20 cellular contexts compared by ENCODE assay signal in genomic region chr3:71977525-71977924, GRCh38.
DNase-seq lines count a peak whose midpoint lies in the region; ATAC-seq, FAIRE-seq and TF ChIP-seq lines count a peak whose summit lies in the region.
"Had no signal": no experiment of that assay in that cellular context is flagged by ENCODE, and none has a peak within 500 bp of the region (broad histone marks: within the 10 kb centered on the region; RNA-seq: fewer than 3 reads in every experiment).

No MANE protein-coding gene starts in this region.

- no peak overlapping the region for H2BK12ac ChIP-seq in neuronal stem cell (ENCODE audit: low read length)

- H3K4me3 Mint-ChIP-seq in activated T-cell treated with anti-CD3 and anti-CD28 coated beads, Interleukin-2, amount 50 U/mL, for 24 hours: no peak overlapping the region
- H3K4me3 Mint-ChIP-seq in CD4-positive, alpha-beta T cell: no peak overlapping the region
- H3K4me3 Mint-ChIP-seq: CD8-positive, alpha-beta T cell had no signal

- CTCF ChIA-PET in GM12878 (lab: Yijun Ruan, JAX): interaction anchor here (0.7 to 3.0 kb wide), 9 partner anchors 10 to 844 kb away, joined by 3 to 9 read pairs (median 5); no protein-coding TSS in a partner anchor
- CTCF ChIA-PET in CD4-positive, alpha-beta T cell (lab: Charles Lee): interaction anchor here (0.6 kb wide), 1 partner anchor 15 kb away, joined by 3 read pairs; no protein-coding TSS in a partner anchor

- H3K27me3 ChIP-seq in GM12878 (replicated peaks in 1 of 2; ENCODE audit: control insufficient read depth in 2 of 2, insufficient read depth in 2 of 2, low read length in 1 of 2): no peaks in the 10 kb centered on the region
- H3K27me3 ChIP-seq in mesendoderm (ENCODE audit: insufficient read depth, low read length, poor library complexity): no peaks in the 10 kb centered on the region
- H3K27me3 ChIP-seq in CD4-positive, alpha-beta T cell (ENCODE audit: control insufficient read depth, insufficient read depth, low read length): no peaks in the 10 kb centered on the region
- no peaks in the 10 kb centered on the region for H3K27me3 ChIP-seq in neuronal stem cell (ENCODE audit: control insufficient read depth in 3 of 3, insufficient read depth in 3 of 3, low read depth in 1 of 3, low read length in 3 of 3)
- H3K27me3 ChIP-seq: BLaER1 had no signal

- POLR2A ChIA-PET in GM12878 (lab: Charles Lee): interaction anchor here (1.1 to 2.6 kb wide), 4 partner anchors 11 to 104 kb away, joined by 3 to 10 read pairs (median 5); no protein-coding TSS in a partner anchor
- POLR2A ChIA-PET in CD4-positive, alpha-beta T cell (lab: Charles Lee): no interaction called here

- H2AK5ac ChIP-seq in mesendoderm (ENCODE audit: low read length): no peak overlapping the region
- H2AK5ac ChIP-seq in neuronal stem cell (ENCODE audit: low read depth, low read length): no peak overlapping the region

- TF ChIP-seq CTCF in GM12878 (IDR thresholded peaks at IDR 0.05 in 2 of 3, conservative IDR thresholded peaks at IDR 0.05 in 1 of 3; ENCODE audit: control insufficient read depth in 2 of 3, extremely low read depth in 1 of 3, insufficient read depth in 1 of 3, low read depth in 3 of 3, low read length in 3 of 3): no peak
- TF ChIP-seq CTCF in CD4-positive, alpha-beta T cell (IDR thresholded peaks at IDR 0.05): no peak
- TF ChIP-seq CTCF in mucosa of descending colon (IDR thresholded peaks at IDR 0.05): no peak

- SMC1A ChIA-PET in GM12878 (lab: Charles Lee; ENCODE audit: uncharacterized antibody, unreplicated experiment): interaction anchor here (0.6 to 7.5 kb wide), 23 partner anchors 9 to 853 kb away, joined by 3 to 58 read pairs (median 5); no protein-coding TSS in a partner anchor

- H3K18ac ChIP-seq in mesendoderm (ENCODE audit: low read length): no peak overlapping the region
- no peak overlapping the region for H3K18ac ChIP-seq in neuronal stem cell (ENCODE audit: low read length)

- H3K27ac Mint-ChIP-seq in activated T-cell treated with anti-CD3 and anti-CD28 coated beads, Interleukin-2, amount 50 U/mL, for 24 hours: peak overlapping the region; percentile 92
- no peak overlapping the region for H3K27ac Mint-ChIP-seq in CD4-positive, alpha-beta T cell
- H3K27ac Mint-ChIP-seq: CD8-positive, alpha-beta T cell had no signal

- H2BK15ac ChIP-seq in mesendoderm (replicated peaks; ENCODE audit: low read depth) (no peak overlapping the region), neuronal stem cell (ENCODE audit: low read length) (no peak overlapping the region)

- no peak for TF ChIP-seq POLR2A in GM12878 (IDR thresholded peaks at IDR 0.05; ENCODE audit: low read depth, low read length)

- no peak overlapping the region for H2BK120ac ChIP-seq in mesendoderm (ENCODE audit: low read depth, low read length)
- no peak overlapping the region for H2BK120ac ChIP-seq in neuronal stem cell (ENCODE audit: low read depth, low read length)

- H4K5ac ChIP-seq in mesendoderm (ENCODE audit: low read length): no peak overlapping the region

- H3K79me1 ChIP-seq in mesendoderm (ENCODE audit: low read length): no peaks in the 10 kb centered on the region
- H3K79me1 ChIP-seq in neuronal stem cell (ENCODE audit: low read depth, low read length): no peaks in the 10 kb centered on the region

- in situ Hi-C loops in GM12878 (cut with MboI): no loop called here

- H3K9me3 Mint-ChIP-seq in activated T-cell treated with anti-CD3 and anti-CD28 coated beads, Interleukin-2, amount 50 U/mL, for 24 hours: peaks cover 11% of the 10 kb centered on the region
- H3K9me3 Mint-ChIP-seq in CD4-positive, alpha-beta T cell: no peaks in the 10 kb centered on the region
- H3K9me3 Mint-ChIP-seq: CD8-positive, alpha-beta T cell had no signal

- no peak overlapping the region for H3K23ac ChIP-seq in mesendoderm (ENCODE audit: low read length)
- no peak overlapping the region for H3K23ac ChIP-seq in neuronal stem cell (ENCODE audit: low read depth, low read length, poor library complexity)

- 34% methylated on average over 4 of the region's 4 CpGs for WGBS in GM12878 (ENCODE audit: insufficient coverage, insufficient replicate concordance, low lambda C conversion rate, missing lambda C conversion rate)
- WGBS in mesendoderm (ENCODE audit: extremely low coverage, insufficient coverage, low lambda C conversion rate): no CpG with 5 or more reads among the region's 4 CpGs
- no CpG with 5 or more reads among the region's 4 CpGs for WGBS in neuronal stem cell (ENCODE audit: extremely low coverage in 2 of 2, insufficient read length in 2 of 2, insufficient replicate concordance in 1 of 2), 2 donors

- TF ChIP-seq RAD21 in GM12878 (IDR thresholded peaks at IDR 0.05; ENCODE audit: insufficient read depth, low read depth, low read length): no peak

- no peak overlapping the region for H4K91ac ChIP-seq in neuronal stem cell (ENCODE audit: low read depth, low read length, poor library complexity)

- no peaks in the 10 kb centered on the region for H3K36me3 ChIP-seq in GM12878 (ENCODE audit: control insufficient read depth in 2 of 2, insufficient read depth in 2 of 2, low read length in 1 of 2)
- H3K36me3 ChIP-seq in mesendoderm (ENCODE audit: control insufficient read depth, insufficient read depth, low read length): no peaks in the 10 kb centered on the region
- H3K36me3 ChIP-seq in mucosa of descending colon (ENCODE audit: low read depth): no peaks in the 10 kb centered on the region
- no peaks in the 10 kb centered on the region for H3K36me3 ChIP-seq in neuronal stem cell (replicated peaks in 1 of 2; ENCODE audit: control insufficient read depth in 2 of 2, insufficient read depth in 2 of 2, low read length in 2 of 2)
- H3K36me3 ChIP-seq: BLaER1, SJSA1 had no signal

- DNase-seq in activated T-cell treated with anti-CD3 and anti-CD28 coated beads, Interleukin-2, amount 50 U/mL, for 24 hours: no peak
- no peak for DNase-seq in activated T-cell treated with anti-CD3 and anti-CD28 coated beads, Interleukin-2, amount 50 U/mL, for 1 hour
- DNase-seq in GM12878 (ENCODE audit: low read depth, low spot score) (no peak), mesendoderm (peak; percentile 52), mucosa of descending colon (no peak), neuronal stem cell (ENCODE audit: low spot score) (no peak)
- DNase-seq in CD4-positive, alpha-beta T cell: no peak
- DNase-seq: Calu3; CD8-positive, alpha-beta T cell; IMR-90; Karpas-422; NCI-H1436; NCI-H1930; NCI-H2171 had no signal

- H3K79me2 ChIP-seq in GM12878 (ENCODE audit: control insufficient read depth, insufficient read depth, low read length) (peaks cover 2% of the 10 kb centered on the region), mesendoderm (ENCODE audit: control insufficient read depth, insufficient read depth, low read length) (no peaks in the 10 kb centered on the region)

- peaks cover 2% of the 10 kb centered on the region; the same call in 2 of the 3 replicates for H3K9me3 ChIP-seq in GM12878 (replicated peaks; ENCODE audit: control insufficient read depth, insufficient read depth, low read length)
- H3K9me3 ChIP-seq in CD4-positive, alpha-beta T cell (ENCODE audit: control insufficient read depth, low read length): no peaks in the 10 kb centered on the region
- H3K9me3 ChIP-seq in mucosa of descending colon: no peaks in the 10 kb centered on the region
- H3K9me3 ChIP-seq in neuronal stem cell (replicated peaks in 1 of 2; ENCODE audit: control insufficient read depth in 2 of 2, insufficient read depth in 1 of 2, low read depth in 1 of 2, low read length in 2 of 2): no peaks in the 10 kb centered on the region
- H3K9me3 ChIP-seq: BLaER1, SJSA1 had no signal

- H3K4me1 ChIP-seq in GM12878 (ENCODE audit: control insufficient read depth, insufficient read depth, low read length) (peaks cover 34% of the 10 kb centered on the region), mesendoderm (ENCODE audit: control insufficient read depth, low read depth, low read length) (peaks cover 6% of the 10 kb centered on the region), mucosa of descending colon (ENCODE audit: low read depth) (no peaks in the 10 kb centered on the region), neuronal stem cell (ENCODE audit: control insufficient read depth in 2 of 2, insufficient read depth in 1 of 2, low read depth in 1 of 2, low read length in 2 of 2) (peaks cover 0 to 8% of the 10 kb centered on the region in 2 donors)

- no peak for TF ChIP-seq EP300 in GM12878 (IDR thresholded peaks at IDR 0.05; ENCODE audit: borderline replicate concordance in 1 of 2, control insufficient read depth in 1 of 2, low read depth in 2 of 2, low read length in 2 of 2)

- H3K4ac ChIP-seq in mesendoderm (ENCODE audit: low read depth, low read length) (no peak overlapping the region), neuronal stem cell (ENCODE audit: low read length) (no peak overlapping the region)

- H2BK5ac ChIP-seq in mesendoderm (ENCODE audit: low read length) (no peak overlapping the region), neuronal stem cell (ENCODE audit: low read length) (no peak overlapping the region)

- peak; percentile 6 for ATAC-seq in HG03175 (IDR thresholded peaks at IDR 0.05; ENCODE audit: unreplicated experiment)
- ATAC-seq in GM12878: no peak; the same call in 1 of the 3 replicates
- no peak for ATAC-seq in CD4-positive, alpha-beta T cell (ENCODE audit: poor library complexity)
- no peak for ATAC-seq in mucosa of descending colon
- ATAC-seq: CD8-positive, alpha-beta T cell; Panc1 had no signal

- no peaks in the 10 kb centered on the region for H3K36me3 Mint-ChIP-seq in activated T-cell treated with anti-CD3 and anti-CD28 coated beads, Interleukin-2, amount 50 U/mL, for 24 hours (ENCODE audit: low read depth)
- H3K36me3 Mint-ChIP-seq in CD4-positive, alpha-beta T cell (ENCODE audit: low read depth): no peaks in the 10 kb centered on the region
- H3K36me3 Mint-ChIP-seq: CD8-positive, alpha-beta T cell had no signal

- BruUV-seq in GM12878 (replicated peaks; lab: Mats Ljungman, UMichigan): no TSS peak

- no peak overlapping the region for H3K56ac ChIP-seq in mesendoderm (ENCODE audit: low read length)

- FAIRE-seq in GM12878 (lab: Jason Lieb, UNC): no peak
- FAIRE-seq: H1 had no signal

- peaks cover 39% of the 10 kb centered on the region for H3K4me1 Mint-ChIP-seq in activated T-cell treated with anti-CD3 and anti-CD28 coated beads, Interleukin-2, amount 50 U/mL, for 24 hours (ENCODE audit: low read depth)
- no peaks in the 10 kb centered on the region for H3K4me1 Mint-ChIP-seq in CD4-positive, alpha-beta T cell (ENCODE audit: low read depth)

- H3K9ac ChIP-seq in GM12878 (ENCODE audit: control insufficient read depth, insufficient read depth, low read length) (no peak overlapping the region), mesendoderm (ENCODE audit: low read length) (no peak overlapping the region), neuronal stem cell (ENCODE audit: low read depth, low read length, poor library complexity) (no peak overlapping the region)
- H3K9ac ChIP-seq: BLaER1 had no signal

- RAD21 ChIA-PET in GM12878 (lab: Charles Lee; ENCODE audit: unreplicated experiment): interaction anchor here (0.7 to 3.1 kb wide), 14 partner anchors 8 to 710 kb away, joined by 3 to 17 read pairs (median 4); no protein-coding TSS in a partner anchor

- H2AFZ ChIP-seq in GM12878 (ENCODE audit: control insufficient read depth, low read depth, low read length) (no peak overlapping the region), neuronal stem cell (ENCODE audit: low read length) (no peak overlapping the region)

- H3K4me3 ChIP-seq in GM12878 (no peak overlapping the region), mesendoderm (ENCODE audit: low read length) (no peak overlapping the region), mucosa of descending colon (no peak overlapping the region), neuronal stem cell (ENCODE audit: low read length in 2 of 2) (no peak overlapping the region)
- H3K4me3 ChIP-seq: BLaER1, SJSA1 had no signal

- H4K8ac ChIP-seq in mesendoderm (ENCODE audit: low read depth, low read length): no peak overlapping the region
- no peak overlapping the region for H4K8ac ChIP-seq in neuronal stem cell (ENCODE audit: low read depth, low read length)

- peaks cover 50% of the 10 kb centered on the region for H3K27me3 Mint-ChIP-seq in activated T-cell treated with anti-CD3 and anti-CD28 coated beads, Interleukin-2, amount 50 U/mL, for 24 hours
- no peaks in the 10 kb centered on the region for H3K27me3 Mint-ChIP-seq in CD4-positive, alpha-beta T cell

- H4K20me1 ChIP-seq in GM12878 (ENCODE audit: control insufficient read depth, insufficient read depth): no peaks in the 10 kb centered on the region
- H4K20me1 ChIP-seq: BLaER1 had no signal

- intact Hi-C loops in GM12878 (cut with micrococcal nuclease; ENCODE audit: unreplicated experiment) (no loop called here), mucosa of descending colon (cut with DNase I, micrococcal nuclease) (no loop called here)
- intact Hi-C loops in CD4-positive, alpha-beta T cell (cut with DNase I, micrococcal nuclease): no loop called here

- no peak overlapping the region for H3K14ac ChIP-seq in neuronal stem cell (ENCODE audit: low read length)

- H3K27ac ChIP-seq in GM12878 (ENCODE audit: control insufficient read depth, insufficient read depth) (0 out of 2 replicates have a peak overlapping the region, but pooled peaks have one; percentile 7), mesendoderm (ENCODE audit: low read depth, low read length) (no peak overlapping the region), neuronal stem cell (replicated peaks; ENCODE audit: low read length) (no peak overlapping the region)
- no peak overlapping the region for H3K27ac ChIP-seq in CD4-positive, alpha-beta T cell (ENCODE audit: low read depth, low read length)
- H3K27ac ChIP-seq: BLaER1, HL-60, SJSA1 had no signal

- H3K4me2 ChIP-seq in GM12878 (ENCODE audit: control insufficient read depth, insufficient read depth) (peak overlapping the region; percentile 89; the same call in 1 of the 2 replicates), mesendoderm (ENCODE audit: low read length) (no peak overlapping the region), neuronal stem cell (ENCODE audit: insufficient read depth, low read length, poor library complexity, severe bottlenecking) (no peak overlapping the region)
